In the genomic region with DNA sequence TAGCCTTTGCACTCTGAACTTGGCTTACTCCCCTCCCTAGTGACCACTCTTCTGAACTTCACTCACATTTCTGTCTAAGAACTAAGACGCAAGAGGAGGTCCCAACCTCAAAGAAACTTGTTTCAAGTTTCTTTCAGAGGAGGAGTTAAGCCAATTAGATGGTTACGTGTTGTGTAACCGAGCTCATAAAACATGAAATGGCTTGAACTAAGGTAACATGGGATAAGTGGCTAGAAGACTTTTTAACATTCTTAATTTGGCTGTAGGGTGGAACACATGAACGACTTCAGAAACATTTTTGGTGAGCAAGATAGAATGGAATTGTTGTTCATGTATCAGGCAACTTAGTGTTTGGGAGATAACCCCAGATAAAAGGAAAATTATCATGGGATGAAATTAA, we compare ENCODE assay signal across 36 cellular contexts.
"Had no signal": no experiment of that assay in that cellular context is flagged by ENCODE, and none has a peak within 500 bp of the region (broad histone marks: within the 10 kb centered on the region; RNA-seq: fewer than 3 reads in every experiment).

No MANE protein-coding gene starts in this region.

- H3K27me3 Mint-ChIP-seq: activated CD8-positive, alpha-beta memory T cell treated with anti-CD3 and anti-CD28 coated beads, Interleukin-2, amount 10 ng/mL, durations not matched to agents 7 days and 5 days had no signal

- H3K27ac ChIP-seq: ascending aorta, cardiac muscle cell, SJSA1 had no signal

- H3K9me2 ChIP-seq: SK-N-SH had no signal

- H3K27ac Mint-ChIP-seq: activated CD4-positive, alpha-beta memory T cell treated with anti-CD3 and anti-CD28 coated beads, Interleukin-2, amount 10 ng/mL, durations not matched to agents 7 days and 5 days; activated CD4-positive, alpha-beta T cell treated with anti-CD3 and anti-CD28 coated beads for 36 hours; activated CD8-positive, alpha-beta memory T cell treated with anti-CD3 and anti-CD28 coated beads, Interleukin-2, amount 10 ng/mL, durations not matched to agents 7 days and 5 days; activated naive CD4-positive, alpha-beta T cell treated with anti-CD3 and anti-CD28 coated beads, Interleukin-2, amount 50 U/mL, for 24 hours; activated naive CD8-positive, alpha-beta T cell treated with anti-CD3 and anti-CD28 coated beads, Interleukin-2, amount 10 ng/mL, durations not matched to agents 7 days and 5 days; activated T-helper 2 cell treated with anti-CD3 and anti-CD28 coated beads, Interferon-gamma antibody, Interleukin-2, Interleukin-4, amounts not matched to agents 10 μg/mL and 5 μg/mL and 100 μg/mL, durations not matched to agents 14 hours and 24 hours and 36 hours; T-helper 1 cell treated with Interleukin-12 subunit alpha and Interleukin-12 subunit beta and Interleukin-4 antibody, amounts not matched to agents 30 μg/mL and 1 μg/mL, for 36 hours; T-helper 2 cell treated with Interferon-gamma antibody and Interleukin-4, amounts not matched to agents 5 μg/mL and 100 μg/mL, for 36 hours; WTC11 had no signal

- H3K4me1 ChIP-seq: ascending aorta, SJSA1 had no signal

- H3K36me3 Mint-ChIP-seq: activated CD8-positive, alpha-beta memory T cell treated with anti-CD3 and anti-CD28 coated beads, Interleukin-2, amount 10 ng/mL, durations not matched to agents 7 days and 5 days; activated naive CD4-positive, alpha-beta T cell treated with anti-CD3 and anti-CD28 coated beads, Interleukin-2, amount 50 U/mL, for 24 hours; activated naive CD8-positive, alpha-beta T cell treated with anti-CD3 and anti-CD28 coated beads, Interleukin-2, amount 10 ng/mL, durations not matched to agents 7 days and 5 days; WTC11 had no signal

- ATAC-seq: activated CD4-positive, alpha-beta T cell treated with anti-CD3 and anti-CD28 coated beads for 36 hours; activated CD4-positive, CD25-positive, alpha-beta regulatory T cell treated with anti-CD3 and anti-CD28 coated beads, Interleukin-2, amount 50 U/mL, for 24 hours; activated CD8-positive, alpha-beta memory T cell treated with anti-CD3 and anti-CD28 coated beads, Interleukin-2, amount 10 ng/mL, durations not matched to agents 7 days and 5 days; WTC11 had no signal

- H3K36me3 ChIP-seq: ascending aorta, cardiac muscle cell, SJSA1 had no signal

- H3K4me3 Mint-ChIP-seq: activated CD4-positive, alpha-beta memory T cell treated with anti-CD3 and anti-CD28 coated beads, Interleukin-2, amount 10 ng/mL, durations not matched to agents 7 days and 5 days; activated CD4-positive, alpha-beta T cell treated with anti-CD3 and anti-CD28 coated beads for 36 hours; activated CD8-positive, alpha-beta memory T cell treated with anti-CD3 and anti-CD28 coated beads, Interleukin-2, amount 10 ng/mL, durations not matched to agents 7 days and 5 days; activated naive CD4-positive, alpha-beta T cell treated with anti-CD3 and anti-CD28 coated beads, Interleukin-2, amount 50 U/mL, for 24 hours; activated naive CD8-positive, alpha-beta T cell treated with anti-CD3 and anti-CD28 coated beads, Interleukin-2, amount 10 ng/mL, durations not matched to agents 7 days and 5 days; central memory CD8-positive, alpha-beta T cell; T-helper 1 cell treated with Interleukin-12 subunit alpha and Interleukin-12 subunit beta and Interleukin-4 antibody, amounts not matched to agents 30 μg/mL and 1 μg/mL, for 36 hours; T-helper 2 cell treated with Interferon-gamma antibody and Interleukin-4, amounts not matched to agents 5 μg/mL and 100 μg/mL, for 36 hours; WTC11 had no signal

- H3K4me1 Mint-ChIP-seq: activated CD4-positive, alpha-beta memory T cell treated with anti-CD3 and anti-CD28 coated beads, Interleukin-2, amount 10 ng/mL, durations not matched to agents 7 days and 5 days; activated CD8-positive, alpha-beta memory T cell treated with anti-CD3 and anti-CD28 coated beads, Interleukin-2, amount 10 ng/mL, durations not matched to agents 7 days and 5 days; activated naive CD4-positive, alpha-beta T cell treated with anti-CD3 and anti-CD28 coated beads, Interleukin-2, amount 50 U/mL, for 24 hours; activated naive CD8-positive, alpha-beta T cell treated with anti-CD3 and anti-CD28 coated beads, Interleukin-2, amount 10 ng/mL, durations not matched to agents 7 days and 5 days; central memory CD8-positive, alpha-beta T cell had no signal

- H3K4me3 ChIP-seq: ascending aorta, cardiac muscle cell, SJSA1 had no signal

- H3K9me3 Mint-ChIP-seq: activated CD4-positive, alpha-beta memory T cell treated with anti-CD3 and anti-CD28 coated beads, Interleukin-2, amount 10 ng/mL, durations not matched to agents 7 days and 5 days; activated naive CD4-positive, alpha-beta T cell treated with anti-CD3 and anti-CD28 coated beads, Interleukin-2, amount 50 U/mL, for 24 hours; activated naive CD8-positive, alpha-beta T cell treated with anti-CD3 and anti-CD28 coated beads, Interleukin-2, amount 10 ng/mL, durations not matched to agents 7 days and 5 days; activated T-helper 2 cell treated with anti-CD3 and anti-CD28 coated beads, Interferon-gamma antibody, Interleukin-2, Interleukin-4, amounts not matched to agents 10 μg/mL and 5 μg/mL and 100 μg/mL, durations not matched to agents 14 hours and 24 hours and 36 hours; central memory CD8-positive, alpha-beta T cell; T-helper 1 cell treated with Interleukin-12 subunit alpha and Interleukin-12 subunit beta and Interleukin-4 antibody, amounts not matched to agents 30 μg/mL and 1 μg/mL, for 36 hours; T-helper 2 cell treated with Interferon-gamma antibody and Interleukin-4, amounts not matched to agents 5 μg/mL and 100 μg/mL, for 36 hours; WTC11 had no signal

- H3K4me2 ChIP-seq: SK-N-SH had no signal

- H3K9me3 ChIP-seq: ascending aorta, SJSA1, SK-N-SH had no signal

- DNase-seq: activated CD4-positive, alpha-beta memory T cell treated with anti-CD3 and anti-CD28 coated beads, Interleukin-2, amount 10 ng/mL, durations not matched to agents 7 days and 5 days; activated CD4-positive, alpha-beta T cell treated with anti-CD3 and anti-CD28 coated beads for 36 hours; activated CD8-positive, alpha-beta memory T cell treated with anti-CD3 and anti-CD28 coated beads for 24 hours; activated CD8-positive, alpha-beta memory T cell treated with anti-CD3 and anti-CD28 coated beads, Interleukin-2, amount 10 ng/mL, durations not matched to agents 7 days and 5 days; activated CD8-positive, alpha-beta memory T cell treated with anti-CD3 and anti-CD28 coated beads, Interleukin-2, amount 50 U/mL, for 48 hours; activated gamma-delta T cell; activated naive CD4-positive, alpha-beta T cell treated with Interleukin-2 at 50 U/mL for 16 hours; activated naive CD8-positive, alpha-beta T cell treated with anti-CD3 and anti-CD28 coated beads, Interleukin-2, amount 10 ng/mL, durations not matched to agents 7 days and 5 days; activated T-cell treated with anti-CD3 and anti-CD28 coated beads, Interleukin-2, amount 50 U/mL, for 1 hour; amygdala; MM.1S; MV-4-11; NCI-H1092 treated with DMSO at 0.1 percent for 48 hours; NCI-H1417; NCI-H146; NCI-H187; NCI-H2029 treated with DMSO at 0.1 percent for 48 hours; NCI-H2107; NCI-H2171; NCI-H510A; NCI-H526; NCI-H748 treated with DMSO at 0.1 percent for 48 hours; NK-92 treated with Interleukin-12 subunit alpha and Interleukin-12 subunit beta, amount 100 ng/mL, for 24 hours; OCI-M1; SHP77; SK-N-SH had no signal

- H3K27me3 ChIP-seq: ascending aorta, cardiac muscle cell, SJSA1 had no signal
